In the genomic region with DNA sequence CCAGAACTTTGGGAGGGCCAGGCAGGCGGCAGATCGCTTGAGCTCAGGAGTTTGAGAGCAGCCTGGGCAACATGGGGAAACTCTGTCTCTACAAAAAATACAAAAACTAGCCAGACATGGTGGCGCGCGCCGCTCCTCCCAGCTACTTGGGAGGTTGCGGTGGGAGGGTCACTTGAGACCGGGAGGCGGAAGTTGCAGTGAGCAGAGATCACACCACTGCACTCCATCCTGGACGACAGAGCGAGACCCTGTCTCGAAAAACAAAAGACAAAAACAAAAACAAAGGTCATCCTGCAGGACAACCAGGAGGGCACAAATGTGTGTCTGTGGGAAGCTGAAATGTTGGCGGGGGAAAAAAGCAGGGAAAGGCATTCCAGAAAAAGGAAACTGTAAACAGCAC, we compare ENCODE assay signal across 9 cellular contexts.
A peak's percentile ranks its signal among the peaks of the same experiment; 100 is the strongest.
DNase-seq lines count a peak whose midpoint lies in the region; ATAC-seq and TF ChIP-seq lines count a peak whose summit lies in the region.
"Had no signal": no experiment of that assay in that cellular context is flagged by ENCODE, and none has a peak within 500 bp of the region (broad histone marks: within the 10 kb centered on the region; RNA-seq: fewer than 3 reads in every experiment).

No MANE protein-coding gene starts in this region.

- intact Hi-C loops in breast epithelium (cut with DNase I; ENCODE audit: low total_unique reads) (loop anchor here (5.0 kb wide), 1 partner anchor 106 kb away; a partner anchor contains a TSS), right lobe of liver (cut with DNase I) (no loop called here)
- intact Hi-C loops in activated CD4-positive, alpha-beta T cell treated with anti-CD3 and anti-CD28 coated beads for 36 hours (cut with DNase I, micrococcal nuclease): no loop called here

- H3K27me3 ChIP-seq in breast epithelium: no peaks in the 10 kb centered on the region
- no peaks in the 10 kb centered on the region for H3K27me3 ChIP-seq in right lobe of liver

- H3K4me1 Mint-ChIP-seq in T-helper 1 cell treated with Interleukin-12 subunit alpha and Interleukin-12 subunit beta and Interleukin-4 antibody, amounts not matched to agents 30 μg/mL and 1 μg/mL, for 36 hours (ENCODE audit: low read depth): peaks cover 21% of the 10 kb centered on the region
- H3K4me1 Mint-ChIP-seq in activated CD4-positive, alpha-beta T cell treated with anti-CD3 and anti-CD28 coated beads for 36 hours: peaks cover 27% of the 10 kb centered on the region

- CTCF ChIA-PET in activated CD4-positive, alpha-beta T cell treated with anti-CD3 and anti-CD28 coated beads for 36 hours (lab: Charles Lee): no interaction called here

- H3K4me3 Mint-ChIP-seq in T-helper 1 cell treated with Interleukin-12 subunit alpha and Interleukin-12 subunit beta and Interleukin-4 antibody, amounts not matched to agents 30 μg/mL and 1 μg/mL, for 36 hours: peak overlapping the region; percentile 27
- no peak overlapping the region for H3K4me3 Mint-ChIP-seq in activated CD4-positive, alpha-beta T cell treated with anti-CD3 and anti-CD28 coated beads for 36 hours

- no peak for TF ChIP-seq POLR2A in breast epithelium (IDR thresholded peaks at IDR 0.05)
- no peak for TF ChIP-seq POLR2A in right lobe of liver (IDR thresholded peaks at IDR 0.05)

- POLR2A ChIA-PET in activated CD4-positive, alpha-beta T cell treated with anti-CD3 and anti-CD28 coated beads for 36 hours (lab: Charles Lee): no interaction called here

- H3K4me1 ChIP-seq in breast epithelium (no peaks in the 10 kb centered on the region), right lobe of liver (peaks cover 0 to 11% (median 5%) of the 10 kb centered on the region in 4 donors)

- H3K9me3 ChIP-seq in breast epithelium (no peaks in the 10 kb centered on the region), right lobe of liver (no peaks in the 10 kb centered on the region)

- no peak overlapping the region for H3K27ac Mint-ChIP-seq in T-helper 1 cell treated with Interleukin-12 subunit alpha and Interleukin-12 subunit beta and Interleukin-4 antibody, amounts not matched to agents 30 μg/mL and 1 μg/mL, for 36 hours
- H3K27ac Mint-ChIP-seq in activated CD4-positive, alpha-beta T cell treated with anti-CD3 and anti-CD28 coated beads for 36 hours: no peak overlapping the region

- no peaks in the 10 kb centered on the region for H3K9me3 Mint-ChIP-seq in T-helper 1 cell treated with Interleukin-12 subunit alpha and Interleukin-12 subunit beta and Interleukin-4 antibody, amounts not matched to agents 30 μg/mL and 1 μg/mL, for 36 hours
- H3K9me3 Mint-ChIP-seq in activated CD4-positive, alpha-beta T cell treated with anti-CD3 and anti-CD28 coated beads for 36 hours (ENCODE audit: low read depth): no peaks in the 10 kb centered on the region

- H3K27ac ChIP-seq in breast epithelium (peak overlapping the region; percentile 99 to 100), right lobe of liver (peak overlapping the region; percentile 96 to 100 (median 100)), temporal lobe (ENCODE audit: low read depth, low read length) (peak overlapping the region; percentile 41)

- H3K36me3 ChIP-seq in breast epithelium: no peaks in the 10 kb centered on the region
- no peaks in the 10 kb centered on the region for H3K36me3 ChIP-seq in right lobe of liver

- H3K36me3 Mint-ChIP-seq in T-helper 1 cell treated with Interleukin-12 subunit alpha and Interleukin-12 subunit beta and Interleukin-4 antibody, amounts not matched to agents 30 μg/mL and 1 μg/mL, for 36 hours (ENCODE audit: low read depth): no peaks in the 10 kb centered on the region
- H3K36me3 Mint-ChIP-seq in activated CD4-positive, alpha-beta T cell treated with anti-CD3 and anti-CD28 coated beads for 36 hours (ENCODE audit: low read depth): no peaks in the 10 kb centered on the region

- TF ChIP-seq CTCF in breast epithelium (IDR thresholded peaks at IDR 0.05) (no peak), right lobe of liver (IDR thresholded peaks at IDR 0.05) (no peak)

- DNase-seq in T-helper 1 cell (no peak), breast epithelium (ENCODE audit: low spot score in 2 of 2) (no peak), right lobe of liver (peak in 1 of 3 donors; percentile 23), 8988T (no peak), cerebellar nuclear complex (lab: John Stamatoyannopoulos, UW) (no peak)
- DNase-seq in activated CD4-positive, alpha-beta T cell treated with anti-CD3 and anti-CD28 coated beads for 36 hours: no peak
- DNase-seq: NCI-H1105 treated with DMSO at 0.1 percent for 48 hours had no signal

- peaks cover 3% of the 10 kb centered on the region for H3K27me3 Mint-ChIP-seq in T-helper 1 cell treated with Interleukin-12 subunit alpha and Interleukin-12 subunit beta and Interleukin-4 antibody, amounts not matched to agents 30 μg/mL and 1 μg/mL, for 36 hours (ENCODE audit: low read depth)
- H3K27me3 Mint-ChIP-seq in activated CD4-positive, alpha-beta T cell treated with anti-CD3 and anti-CD28 coated beads for 36 hours: no peaks in the 10 kb centered on the region

- H3K4me3 ChIP-seq in breast epithelium (peak overlapping the region in 1 of 3 donors; percentile 75), right lobe of liver (peak overlapping the region in 1 of 3 donors; percentile 80)

- 56% methylated on average over 8 of the region's 13 CpGs for WGBS in right lobe of liver (ENCODE audit: insufficient coverage, low coverage, low lambda C conversion rate, missing lambda C conversion rate)

- ATAC-seq in right lobe of liver: no peak
- ATAC-seq in activated CD4-positive, alpha-beta T cell treated with anti-CD3 and anti-CD28 coated beads for 36 hours: no peak

Comparison
In these comparisons a context has a peak if more than half of its experiments do, and no peak if none do; other contexts are left out.
1. H3K27ac ChIP-seq: peak in every context shown above with its lines; median percentile 100 in right lobe of liver; 100 in breast epithelium; 41 in temporal lobe.